In genomic region chr6:53134601-53135235, GRCh38 we compare ENCODE assay signal across 1 cellular context.
TF ChIP-seq lines count a peak whose summit lies in the region.

No MANE protein-coding gene starts in this region.

TF ChIP-seq in HepG2, 621 proteins besides CTCF, POLR2A, EP300 and RAD21 (continued from another document and continues in another):
- TF ChIP-seq, protein P1, sequence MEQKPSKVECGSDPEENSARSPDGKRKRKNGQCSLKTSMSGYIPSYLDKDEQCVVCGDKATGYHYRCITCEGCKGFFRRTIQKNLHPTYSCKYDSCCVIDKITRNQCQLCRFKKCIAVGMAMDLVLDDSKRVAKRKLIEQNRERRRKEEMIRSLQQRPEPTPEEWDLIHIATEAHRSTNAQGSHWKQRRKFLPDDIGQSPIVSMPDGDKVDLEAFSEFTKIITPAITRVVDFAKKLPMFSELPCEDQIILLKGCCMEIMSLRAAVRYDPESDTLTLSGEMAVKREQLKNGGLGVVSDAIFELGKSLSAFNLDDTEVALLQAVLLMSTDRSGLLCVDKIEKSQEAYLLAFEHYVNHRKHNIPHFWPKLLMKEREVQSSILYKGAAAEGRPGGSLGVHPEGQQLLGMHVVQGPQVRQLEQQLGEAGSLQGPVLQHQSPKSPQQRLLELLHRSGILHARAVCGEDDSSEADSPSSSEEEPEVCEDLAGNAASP (CRISPR knock-in tag; IDR thresholded peaks at IDR 0.05; ENCODE audit: borderline replicate concordance): peak; percentile 75; the same call in 1 of the 2 replicates
- TF ChIP-seq, protein P2, sequence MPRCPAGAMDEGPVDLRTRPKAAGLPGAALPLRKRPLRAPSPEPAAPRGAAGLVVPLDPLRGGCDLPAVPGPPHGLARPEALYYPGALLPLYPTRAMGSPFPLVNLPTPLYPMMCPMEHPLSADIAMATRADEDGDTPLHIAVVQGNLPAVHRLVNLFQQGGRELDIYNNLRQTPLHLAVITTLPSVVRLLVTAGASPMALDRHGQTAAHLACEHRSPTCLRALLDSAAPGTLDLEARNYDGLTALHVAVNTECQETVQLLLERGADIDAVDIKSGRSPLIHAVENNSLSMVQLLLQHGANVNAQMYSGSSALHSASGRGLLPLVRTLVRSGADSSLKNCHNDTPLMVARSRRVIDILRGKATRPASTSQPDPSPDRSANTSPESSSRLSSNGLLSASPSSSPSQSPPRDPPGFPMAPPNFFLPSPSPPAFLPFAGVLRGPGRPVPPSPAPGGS (CRISPR knock-in tag; IDR thresholded peaks at IDR 0.05): no peak
- TF ChIP-seq SMAD9 (CRISPR knock-in tag; IDR thresholded peaks at IDR 0.05): no peak
- TF ChIP-seq ZNF703 (CRISPR knock-in tag; IDR thresholded peaks at IDR 0.05; ENCODE audit: borderline replicate concordance): 0 out of 2 replicates have a peak, but pooled peaks have one; percentile 84
- peak; percentile 86 for TF ChIP-seq REPIN1 (CRISPR knock-in tag; IDR thresholded peaks at IDR 0.05; ENCODE audit: borderline replicate concordance, low read depth)
- peak; percentile 74 for TF ChIP-seq MIER2 (CRISPR knock-in tag; IDR thresholded peaks at IDR 0.05)
- no peak for TF ChIP-seq ZNF670 (CRISPR knock-in tag; IDR thresholded peaks at IDR 0.05; ENCODE audit: borderline replicate concordance)
- no peak for TF ChIP-seq ZNF367 (CRISPR knock-in tag; IDR thresholded peaks at IDR 0.05; ENCODE audit: borderline replicate concordance)
- no peak for TF ChIP-seq IRX3 (CRISPR knock-in tag; IDR thresholded peaks at IDR 0.05; ENCODE audit: borderline replicate concordance, low read depth)
- no peak for TF ChIP-seq SETDB1 (CRISPR knock-in tag; IDR thresholded peaks at IDR 0.05; ENCODE audit: borderline replicate concordance)
- no peak for TF ChIP-seq NFE2L2 (IDR thresholded peaks at IDR 0.05; ENCODE audit: low read length)
- peak; percentile 84; the same call in 1 of the 2 replicates for TF ChIP-seq ZNF136 (CRISPR knock-in tag; IDR thresholded peaks at IDR 0.05; ENCODE audit: low read depth)
- peak; percentile 67 for TF ChIP-seq TSC22D2 (CRISPR knock-in tag; IDR thresholded peaks at IDR 0.05; ENCODE audit: borderline replicate concordance)
- no peak for TF ChIP-seq ZNF597 (CRISPR knock-in tag; IDR thresholded peaks at IDR 0.05)
- no peak for TF ChIP-seq MAFK (conservative IDR thresholded peaks at IDR 0.05 in 1 of 2, IDR thresholded peaks at IDR 0.05 in 1 of 2; ENCODE audit: low read length in 2 of 2)
- TF ChIP-seq CREB1 (IDR thresholded peaks at IDR 0.05): no peak
- peak; percentile 71; the same call in 1 of the 2 replicates for TF ChIP-seq CREB1 (CRISPR knock-in tag; IDR thresholded peaks at IDR 0.05)
- no peak; the same call in 1 of the 2 replicates for TF ChIP-seq ZNF460 (CRISPR knock-in tag; IDR thresholded peaks at IDR 0.05; ENCODE audit: borderline replicate concordance)
- TF ChIP-seq ZNF207 (IDR thresholded peaks at IDR 0.05; ENCODE audit: borderline replicate concordance): no peak
- no peak for TF ChIP-seq ZNF562 (CRISPR knock-in tag; IDR thresholded peaks at IDR 0.05; ENCODE audit: borderline replicate concordance)
- no peak for TF ChIP-seq ZFAT (CRISPR knock-in tag; conservative IDR thresholded peaks at IDR 0.05)
- TF ChIP-seq NKX3-1 (CRISPR knock-in tag; IDR thresholded peaks at IDR 0.05): peak; percentile 86
- TF ChIP-seq CHCHD3 (CRISPR knock-in tag; IDR thresholded peaks at IDR 0.05): no peak
- TF ChIP-seq ZNF607 (CRISPR knock-in tag; IDR thresholded peaks at IDR 0.05; ENCODE audit: borderline replicate concordance): no peak
- TF ChIP-seq, protein P3, sequence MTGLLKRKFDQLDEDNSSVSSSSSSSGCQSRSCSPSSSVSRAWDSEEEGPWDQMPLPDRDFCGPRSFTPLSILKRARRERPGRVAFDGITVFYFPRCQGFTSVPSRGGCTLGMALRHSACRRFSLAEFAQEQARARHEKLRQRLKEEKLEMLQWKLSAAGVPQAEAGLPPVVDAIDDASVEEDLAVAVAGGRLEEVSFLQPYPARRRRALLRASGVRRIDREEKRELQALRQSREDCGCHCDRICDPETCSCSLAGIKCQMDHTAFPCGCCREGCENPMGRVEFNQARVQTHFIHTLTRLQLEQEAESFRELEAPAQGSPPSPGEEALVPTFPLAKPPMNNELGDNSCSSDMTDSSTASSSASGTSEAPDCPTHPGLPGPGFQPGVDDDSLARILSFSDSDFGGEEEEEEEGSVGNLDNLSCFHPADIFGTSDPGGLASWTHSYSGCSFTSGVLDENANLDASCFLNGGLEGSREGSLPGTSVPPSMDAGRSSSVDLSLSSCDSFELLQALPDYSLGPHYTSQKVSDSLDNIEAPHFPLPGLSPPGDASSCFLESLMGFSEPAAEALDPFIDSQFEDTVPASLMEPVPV (CRISPR knock-in tag; IDR thresholded peaks at IDR 0.05): peak; percentile 21; the same call in 1 of the 2 replicates
- TF ChIP-seq ZNF12 (CRISPR knock-in tag; IDR thresholded peaks at IDR 0.05): peak; percentile 89; the same call in 1 of the 2 replicates
- TF ChIP-seq CREM (IDR thresholded peaks at IDR 0.05): peak; percentile 96
- no peak for TF ChIP-seq CREM (CRISPR knock-in tag; IDR thresholded peaks at IDR 0.05)
- no peak for TF ChIP-seq TBX3 (IDR thresholded peaks at IDR 0.05; ENCODE audit: borderline replicate concordance)
- TF ChIP-seq HOXA9 (CRISPR knock-in tag; IDR thresholded peaks at IDR 0.05; ENCODE audit: borderline replicate concordance): no peak
- no peak for TF ChIP-seq GABPB1 (CRISPR knock-in tag; IDR thresholded peaks at IDR 0.05)
- peak; percentile 91 for TF ChIP-seq RXRB (CRISPR knock-in tag; IDR thresholded peaks at IDR 0.05; ENCODE audit: borderline replicate concordance)
- peak; percentile 94 for TF ChIP-seq ZNF280D (CRISPR knock-in tag; IDR thresholded peaks at IDR 0.05)
- no peak for TF ChIP-seq MXI1 (IDR thresholded peaks at IDR 0.05; ENCODE audit: borderline replicate concordance, low read depth, low read length)
- peak; percentile 77; the same call in 1 of the 2 replicates for TF ChIP-seq ZNF318 (CRISPR knock-in tag; IDR thresholded peaks at IDR 0.05)
- TF ChIP-seq POLR2AphosphoS5 (IDR thresholded peaks at IDR 0.05; ENCODE audit: low read depth, low read length): no peak
- peak; percentile 99 for TF ChIP-seq ZMYM3 (CRISPR knock-in tag; IDR thresholded peaks at IDR 0.05)
- TF ChIP-seq ZFX (CRISPR knock-in tag; IDR thresholded peaks at IDR 0.05; ENCODE audit: low read depth): no peak; the same call in 1 of the 2 replicates
- TF ChIP-seq ZNF780A (CRISPR knock-in tag; IDR thresholded peaks at IDR 0.05): no peak
- TF ChIP-seq ZBTB3 (CRISPR knock-in tag; IDR thresholded peaks at IDR 0.05; ENCODE audit: borderline replicate concordance, low read depth): 0 out of 2 replicates have a peak, but pooled peaks have one; percentile 32
- no peak for TF ChIP-seq ZBTB2 (CRISPR knock-in tag; IDR thresholded peaks at IDR 0.05; ENCODE audit: low read depth)
